Comparison of ENCODE assay signal across 9 cellular contexts in the genomic region with DNA sequence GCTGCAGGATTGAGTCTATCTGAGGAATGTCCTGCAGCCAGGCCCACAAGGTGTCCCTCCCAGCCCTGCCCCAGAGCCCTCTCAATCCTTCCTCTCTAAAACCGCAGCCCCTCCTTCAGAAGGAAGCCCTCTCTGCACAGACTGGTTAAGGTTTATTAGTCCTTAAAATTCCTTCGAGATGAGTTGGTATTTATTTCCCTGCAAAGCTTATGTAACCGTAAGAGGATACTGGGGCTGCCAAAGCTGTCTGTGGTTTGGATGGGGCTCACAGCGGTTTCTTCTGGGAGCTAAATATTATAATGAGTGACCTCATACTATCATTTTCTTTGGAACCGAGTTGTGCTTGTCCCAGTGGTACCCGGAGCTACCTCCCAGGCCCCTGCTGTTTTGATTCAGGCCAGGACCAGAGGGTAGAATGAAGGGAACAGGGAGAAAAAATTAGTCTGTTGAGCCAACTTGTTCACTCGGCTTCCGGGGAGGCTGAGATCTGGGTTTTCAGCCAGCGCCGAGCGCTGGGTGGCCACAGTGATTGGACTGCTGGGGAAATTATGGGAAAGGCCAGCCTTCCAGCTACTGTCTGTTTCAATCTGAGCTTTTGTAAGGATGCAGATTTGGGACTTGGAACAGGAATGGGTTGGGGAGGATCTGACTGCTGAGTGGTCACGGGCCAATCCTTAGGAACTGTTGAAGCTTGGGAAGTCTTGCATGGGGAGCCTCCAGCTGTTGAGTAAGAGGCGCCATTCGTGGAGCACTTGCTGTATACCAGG.
A peak's percentile ranks its signal among the peaks of the same experiment; 100 is the strongest.
DNase-seq lines count a peak whose midpoint lies in the region; ATAC-seq and TF ChIP-seq lines count a peak whose summit lies in the region.
"Had no signal": no experiment of that assay in that cellular context is flagged by ENCODE, and none has a peak within 500 bp of the region (broad histone marks: within the 10 kb centered on the region; RNA-seq: fewer than 3 reads in every experiment).

No MANE protein-coding gene starts in this region.

- WGBS in sigmoid colon, 2 donors, result 59 to 78% methylated on average over 14 of the region's 14 CpGs

- H3K9me3 ChIP-seq in sigmoid colon, result no peaks in the 10 kb centered on the region

- ATAC-seq in Right ventricle myocardium superior (ENCODE audit: poor library complexity) (peak; percentile 93), HG03571 (IDR thresholded peaks at IDR 0.05; ENCODE audit: unreplicated experiment) (no peak)
- ATAC-seq: activated naive CD4-positive, alpha-beta T cell treated with anti-CD3 and anti-CD28 coated beads, Interleukin-2, amount 50 U/mL, for 72 hours had no signal

- peak overlapping the region; percentile 72 to 81 (median 77) for H3K27ac ChIP-seq in sigmoid colon

- DNase-seq in G401 (ENCODE audit: low spot score) (peak; percentile 19), SW480 (ENCODE audit: low spot score) (peak; percentile 99), Right ventricle myocardium superior (peak; percentile 81), sigmoid colon (peak; percentile 92), foreskin melanocyte (no peak), NCI-H69 (lab: John Stamatoyannopoulos, UW) (no peak), NCI-H1417 treated with DMSO at 0.1 percent for 48 hours (lab: John Stamatoyannopoulos, UW) (no peak)

- H3K4me1 ChIP-seq in sigmoid colon, result peaks cover 0 to 17% (median 14%) of the 10 kb centered on the region in 4 donors

- in situ Hi-C loops in G401 (cut with HindIII; ENCODE audit: low sequenced_read_pairs), result no loop called here

- no peaks in the 10 kb centered on the region for H3K36me3 ChIP-seq in sigmoid colon

- H3K4me3 ChIP-seq in sigmoid colon, result peak overlapping the region in 3 of 4 donors; percentile 25 to 30 (median 26)

- no peak for TF ChIP-seq POLR2A in sigmoid colon (IDR thresholded peaks at IDR 0.05)

- TF ChIP-seq CTCF in sigmoid colon (IDR thresholded peaks at IDR 0.05), result no peak

- intact Hi-C loops in Right ventricle myocardium superior (cut with DNase I) (no loop called here), sigmoid colon (cut with DNase I) (no loop called here)

- no peak for TF ChIP-seq EP300 in sigmoid colon (IDR thresholded peaks at IDR 0.05)

- no peaks in the 10 kb centered on the region for H3K27me3 ChIP-seq in sigmoid colon

Comparison
In these comparisons a context has a peak if more than half of its experiments do, and no peak if none do; other contexts are left out.
1. DNase-seq: peak in G401 (single experiment), SW480 (single experiment), Right ventricle myocardium superior (single experiment) and sigmoid colon (single experiment); none in foreskin melanocyte (single experiment), NCI-H69 (single experiment) and NCI-H1417 treated with DMSO at 0.1 percent for 48 hours (single experiment).